In genomic region chr6:22030730-22031619, GRCh38 we compare ENCODE assay signal across 1 cellular context.
A peak's percentile ranks its signal among the peaks of the same experiment; 100 is the strongest.
TF ChIP-seq lines count a peak whose summit lies in the region.

No MANE protein-coding gene starts in this region.

TF ChIP-seq in K562, 482 proteins besides CTCF, POLR2A, EP300 and RAD21 (continued from another document):
- TF ChIP-seq CEBPG (CRISPR knock-in tag; IDR thresholded peaks at IDR 0.05) = no peak
- TF ChIP-seq CEBPG (tag; conservative IDR thresholded peaks at IDR 0.05 in 1 of 2, IDR thresholded peaks at IDR 0.05 in 1 of 2) = peak; percentile 43 to 52; a peak in 3 of 4 replicates
- no peak for TF ChIP-seq ZBTB26 (CRISPR knock-in tag; IDR thresholded peaks at IDR 0.05)
- TF ChIP-seq CEBPB (tag; IDR thresholded peaks at IDR 0.05) = peak; percentile 60; the same call in 1 of the 2 replicates
- TF ChIP-seq MECOM (CRISPR knock-in tag; IDR thresholded peaks at IDR 0.05) = 0 out of 2 replicates have a peak, but pooled peaks have one; percentile 29
- no peak for TF ChIP-seq TARDBP (IDR thresholded peaks at IDR 0.05)
